35 cellular contexts compared by ENCODE assay signal in genomic region chr6:72728706-72729343, GRCh38.
"Had no signal": no experiment of that assay in that cellular context is flagged by ENCODE, and none has a peak within 500 bp of the region (broad histone marks: within the 10 kb centered on the region; RNA-seq: fewer than 3 reads in every experiment).

No MANE protein-coding gene starts in this region.

- H3K27me3 ChIP-seq: MG63 had no signal

- DNase-seq: Karpas-422, Kasumi-1, MG63, MM.1S, MV-4-11, NCI-H1048, NCI-H1092, NCI-H1092 treated with DMSO at 0.1 percent for 48 hours, NCI-H1105, NCI-H1105 treated with DMSO at 0.1 percent for 48 hours, NCI-H1417, NCI-H1417 treated with DMSO at 0.1 percent for 48 hours, NCI-H1436, NCI-H1436 treated with DMSO at 0.1 percent for 48 hours, NCI-H146, NCI-H1694, NCI-H1694 treated with DMSO at 0.1 percent for 48 hours, NCI-H187, NCI-H187 treated with DMSO at 0.1 percent for 48 hours, NCI-H1930, NCI-H2029, NCI-H2029 treated with DMSO at 0.1 percent for 48 hours, NCI-H2081, NCI-H2081 treated with DMSO at 0.1 percent for 48 hours, NCI-H2107, NCI-H2171, NCI-H2171 treated with DMSO at 0.1 percent for 48 hours, NCI-H2227 treated with DMSO at 0.1 percent for 48 hours, NCI-H226, NCI-H345, NCI-H446, NCI-H446 treated with DMSO at 0.1 percent for 48 hours, NCI-H510A, NCI-H510A treated with DMSO at 0.1 percent for 48 hours, NCI-H524 had no signal

- H3K4me3 ChIP-seq: MG63 had no signal
